In genomic region chr6:2396856-2397640, GRCh38 we compare ENCODE assay signal across 12 cellular contexts.
DNase-seq lines count a peak whose midpoint lies in the region; ATAC-seq and TF ChIP-seq lines count a peak whose summit lies in the region.
"Had no signal": no experiment of that assay in that cellular context is flagged by ENCODE, and none has a peak within 500 bp of the region (broad histone marks: within the 10 kb centered on the region; RNA-seq: fewer than 3 reads in every experiment).

No MANE protein-coding gene starts in this region.

- H3K27ac ChIP-seq in SJSA1 (peak overlapping the region; percentile 65), aorta (ENCODE audit: low read depth in 1 of 2, low read length in 2 of 2) (peak overlapping the region in 1 of 2 donors; percentile 13), lower lobe of right lung (no peak overlapping the region)
- H3K27ac ChIP-seq: A549, sigmoid colon had no signal

- ATAC-seq in aorta (ENCODE audit: low FRiP score) (no peak), GM21723 (IDR thresholded peaks at IDR 0.05; ENCODE audit: unreplicated experiment) (no peak), lower lobe of right lung (no peak)
- ATAC-seq in effector memory CD8-positive, alpha-beta T cell (replicated peaks), result no peak
- ATAC-seq: A549 had no signal

- peaks cover 6% of the 10 kb centered on the region for H3K36me3 Mint-ChIP-seq in effector memory CD8-positive, alpha-beta T cell (ENCODE audit: insufficient read depth)

- H3K4me3 ChIP-seq in SJSA1, result peak overlapping the region; percentile 13
- H3K4me3 ChIP-seq in aorta (ENCODE audit: low read length in 2 of 2), result no peak overlapping the region
- no peak overlapping the region for H3K4me3 ChIP-seq in lower lobe of right lung
- H3K4me3 ChIP-seq: A549, sigmoid colon had no signal

- TF ChIP-seq CTCF in lower lobe of right lung (IDR thresholded peaks at IDR 0.05), result no peak

- no peaks in the 10 kb centered on the region for H3K27me3 ChIP-seq in SJSA1 (replicated peaks)
- H3K27me3 ChIP-seq in aorta (ENCODE audit: control insufficient read depth in 1 of 2, insufficient read depth in 2 of 2, low read length in 1 of 2), result no peaks in the 10 kb centered on the region
- no peaks in the 10 kb centered on the region for H3K27me3 ChIP-seq in lower lobe of right lung (ENCODE audit: low read depth)
- H3K27me3 ChIP-seq: sigmoid colon had no signal

- no peak overlapping the region for H3K27ac Mint-ChIP-seq in effector memory CD8-positive, alpha-beta T cell

- no peak overlapping the region for H3K4me3 Mint-ChIP-seq in effector memory CD8-positive, alpha-beta T cell
- H3K4me3 Mint-ChIP-seq: IgD-negative memory B cell had no signal

- peak; percentile 13 for DNase-seq in NCI-H2196 (lab: John Stamatoyannopoulos, UW; ENCODE audit: unreplicated experiment)
- no peak for DNase-seq in NCI-H2196 treated with DMSO at 0.1 percent for 48 hours (lab: John Stamatoyannopoulos, UW; ENCODE audit: unreplicated experiment)
- peak; percentile 67 to 72 for DNase-seq in SJSA1 (ENCODE audit: low read depth in 1 of 2, low spot score in 2 of 2)
- peak; percentile 71 for DNase-seq in glomerular visceral epithelial cell (ENCODE audit: extremely low spot score)
- DNase-seq in aorta, result peak; percentile 74 to 84
- no peak for DNase-seq in effector memory CD8-positive, alpha-beta T cell
- DNase-seq in lower lobe of right lung, result no peak
- DNase-seq: NCI-H82, sigmoid colon had no signal

- no peaks in the 10 kb centered on the region for H3K36me3 ChIP-seq in SJSA1
- H3K36me3 ChIP-seq in aorta (ENCODE audit: control insufficient read depth in 1 of 2, insufficient read depth in 2 of 2, low read length in 1 of 2), result peaks cover 2% of the 10 kb centered on the region in 2 donors
- H3K36me3 ChIP-seq in lower lobe of right lung, result no peaks in the 10 kb centered on the region

- H3K4me1 ChIP-seq in SJSA1 (replicated peaks) (peaks cover 14% of the 10 kb centered on the region), aorta (ENCODE audit: control insufficient read depth in 1 of 2, insufficient read depth in 2 of 2, low read length in 2 of 2) (no peaks in the 10 kb centered on the region), lower lobe of right lung (no peaks in the 10 kb centered on the region)
- H3K4me1 ChIP-seq: A549, sigmoid colon had no signal

- H3K9me3 ChIP-seq in SJSA1 (replicated peaks) (peaks cover 5% of the 10 kb centered on the region; the same call in 1 of the 2 replicates), aorta (ENCODE audit: control insufficient read depth, low read length) (peaks cover 4% of the 10 kb centered on the region), lower lobe of right lung (no peaks in the 10 kb centered on the region)
- H3K9me3 ChIP-seq: A549 had no signal

- no peaks in the 10 kb centered on the region for H3K27me3 Mint-ChIP-seq in effector memory CD8-positive, alpha-beta T cell
- H3K27me3 Mint-ChIP-seq: IgD-negative memory B cell had no signal

- H3K9me3 Mint-ChIP-seq in effector memory CD8-positive, alpha-beta T cell, result no peaks in the 10 kb centered on the region

- intact Hi-C loops in aorta (cut with DNase I) (no loop called here), lower lobe of right lung (cut with DNase I) (no loop called here)

- no peaks in the 10 kb centered on the region for H3K4me1 Mint-ChIP-seq in effector memory CD8-positive, alpha-beta T cell (ENCODE audit: low read depth in 2 of 2)
- H3K4me1 Mint-ChIP-seq: IgD-negative memory B cell had no signal

- 20 to 29% methylated on average over 15 of the region's 15 CpGs for WGBS in aorta, 2 donors

Comparison
In these comparisons a context has a peak if more than half of its experiments do, and no peak if none do; other contexts are left out.
1. DNase-seq: peak in NCI-H2196 (single experiment), SJSA1 (2 of 2), glomerular visceral epithelial cell (single experiment) and aorta (2 of 2); none in NCI-H2196 treated with DMSO at 0.1 percent for 48 hours (single experiment), effector memory CD8-positive, alpha-beta T cell (0 of 3) and lower lobe of right lung (single experiment).